1 cellular context compared by ENCODE assay signal in genomic region chr5:64502181-64502580, GRCh38.
A peak's percentile ranks its signal among the peaks of the same experiment; 100 is the strongest.
TF ChIP-seq lines count a peak whose summit lies in the region.

No MANE protein-coding gene starts in this region.

TF ChIP-seq in H1, 55 proteins besides CTCF, POLR2A, EP300 and RAD21:
- TF ChIP-seq NANOG (IDR thresholded peaks at IDR 0.05; ENCODE audit: insufficient read depth, low read depth, low read length, poor library complexity, severe bottlenecking) (peak; percentile 75), SP1 (IDR thresholded peaks at IDR 0.05; ENCODE audit: low read depth, low read length) (0 out of 2 replicates have a peak, but pooled peaks have one; percentile 42), BRCA1 (IDR thresholded peaks at IDR 0.05; ENCODE audit: low read depth, low read length) (no peak), TEAD4 (IDR thresholded peaks at IDR 0.05; ENCODE audit: low read depth, low read length) (peak; percentile 49; the same call in 1 of the 2 replicates), SRF (IDR thresholded peaks at IDR 0.05; ENCODE audit: low read depth, low read length) (no peak), E2F6 (IDR thresholded peaks at IDR 0.05) (no peak)
